In genomic region chr3:157335677-157336076, GRCh38 we compare ENCODE assay signal across 10 cellular contexts.
DNase-seq lines count a peak whose midpoint lies in the region; ATAC-seq and TF ChIP-seq lines count a peak whose summit lies in the region.
"Had no signal": no experiment of that assay in that cellular context is flagged by ENCODE, and none has a peak within 500 bp of the region (broad histone marks: within the 10 kb centered on the region; RNA-seq: fewer than 3 reads in every experiment).

No MANE protein-coding gene starts in this region.

- H3K27ac ChIP-seq in BLaER1 treated with 17β-estradiol and CSF1 and Interleukin-3, amounts not matched to agents 10 nM and 100 nM: peak overlapping the region in 1 of 11 experiments; percentile 36; a peak in 2 of 22 replicates
- H3K27ac ChIP-seq: suprapubic skin had no signal

- H3K4me3 Mint-ChIP-seq in activated CD4-positive, alpha-beta T cell treated with anti-CD3 and anti-CD28 coated beads for 36 hours: no peak overlapping the region
- H3K4me3 Mint-ChIP-seq: activated CD8-positive, alpha-beta memory T cell treated with anti-CD3 and anti-CD28 coated beads, Interleukin-2, amount 10 ng/mL, durations not matched to agents 7 days and 5 days had no signal

- H4K20me1 ChIP-seq in BLaER1 treated with 17β-estradiol and CSF1 and Interleukin-3, amounts not matched to agents 10 nM and 100 nM: no peaks in the 10 kb centered on the region

- DNase-seq in LoVo (ENCODE audit: low spot score) (peak; percentile 27), choroid plexus epithelial cell (ENCODE audit: low read depth) (peak; percentile 90), medulla oblongata (ENCODE audit: extremely low spot score) (peak; percentile 67), SKM-1 (lab: John Stamatoyannopoulos, UW; ENCODE audit: unreplicated experiment) (no peak), mucosa of gallbladder (ENCODE audit: low spot score) (no peak)
- no peak for DNase-seq in activated CD4-positive, alpha-beta T cell treated with anti-CD3 and anti-CD28 coated beads for 36 hours
- DNase-seq: activated CD8-positive, alpha-beta memory T cell treated with anti-CD3 and anti-CD28 coated beads, Interleukin-2, amount 10 ng/mL, durations not matched to agents 7 days and 5 days had no signal

- H3K4me3 ChIP-seq in BLaER1 treated with 17β-estradiol and CSF1 and Interleukin-3, amounts not matched to agents 10 nM and 100 nM: no peak overlapping the region
- H3K4me3 ChIP-seq in choroid plexus epithelial cell (ENCODE audit: low read depth, low read length): no peak overlapping the region
- H3K4me3 ChIP-seq: suprapubic skin had no signal

- TF ChIP-seq CTCF in choroid plexus epithelial cell (conservative IDR thresholded peaks at IDR 0.05; ENCODE audit: low read depth, low read length): no peak

- no peak overlapping the region for H3K27ac Mint-ChIP-seq in activated CD4-positive, alpha-beta T cell treated with anti-CD3 and anti-CD28 coated beads for 36 hours
- H3K27ac Mint-ChIP-seq: activated CD8-positive, alpha-beta memory T cell treated with anti-CD3 and anti-CD28 coated beads, Interleukin-2, amount 10 ng/mL, durations not matched to agents 7 days and 5 days had no signal

- H3K9ac ChIP-seq in BLaER1 treated with 17β-estradiol and CSF1 and Interleukin-3, amounts not matched to agents 10 nM and 100 nM: no peak overlapping the region

- H3K9me3 ChIP-seq in BLaER1 treated with 17β-estradiol and CSF1 and Interleukin-3, amounts not matched to agents 10 nM and 100 nM (replicated peaks in 1 of 11): peaks cover 0 to 14% (median 0%) of the 10 kb centered on the region in 11 experiments; a peak in 4 of 22 replicates
- H3K9me3 ChIP-seq: suprapubic skin had no signal

- no peaks in the 10 kb centered on the region for H3K36me3 Mint-ChIP-seq in activated CD4-positive, alpha-beta T cell treated with anti-CD3 and anti-CD28 coated beads for 36 hours (ENCODE audit: low read depth)
- H3K36me3 Mint-ChIP-seq: activated CD8-positive, alpha-beta memory T cell treated with anti-CD3 and anti-CD28 coated beads, Interleukin-2, amount 10 ng/mL, durations not matched to agents 7 days and 5 days had no signal

- POLR2A ChIA-PET in activated CD4-positive, alpha-beta T cell treated with anti-CD3 and anti-CD28 coated beads for 36 hours (lab: Charles Lee): no interaction called here

- no peaks in the 10 kb centered on the region for H3K27me3 Mint-ChIP-seq in activated CD4-positive, alpha-beta T cell treated with anti-CD3 and anti-CD28 coated beads for 36 hours
- H3K27me3 Mint-ChIP-seq: activated CD8-positive, alpha-beta memory T cell treated with anti-CD3 and anti-CD28 coated beads, Interleukin-2, amount 10 ng/mL, durations not matched to agents 7 days and 5 days had no signal

- no peaks in the 10 kb centered on the region for H3K36me3 ChIP-seq in BLaER1 treated with 17β-estradiol and CSF1 and Interleukin-3, amounts not matched to agents 10 nM and 100 nM
- H3K36me3 ChIP-seq: suprapubic skin had no signal

- peaks cover 0 to 21% (median 8%) of the 10 kb centered on the region in 10 experiments; a peak in 11 of 20 replicates for H3K4me1 ChIP-seq in BLaER1 treated with 17β-estradiol and CSF1 and Interleukin-3, amounts not matched to agents 10 nM and 100 nM
- H3K4me1 ChIP-seq: suprapubic skin had no signal

- CTCF ChIA-PET in activated CD4-positive, alpha-beta T cell treated with anti-CD3 and anti-CD28 coated beads for 36 hours (lab: Charles Lee): no interaction called here

- H3K4me2 ChIP-seq in BLaER1 treated with 17β-estradiol and CSF1 and Interleukin-3, amounts not matched to agents 10 nM and 100 nM: peak overlapping the region; percentile 5 to 67 (median 29); a peak in 14 of 22 replicates

- no peak for ATAC-seq in activated CD4-positive, alpha-beta T cell treated with anti-CD3 and anti-CD28 coated beads for 36 hours
- no peak for ATAC-seq in HG02884 (IDR thresholded peaks at IDR 0.05; ENCODE audit: unreplicated experiment)
- ATAC-seq: activated CD8-positive, alpha-beta memory T cell treated with anti-CD3 and anti-CD28 coated beads, Interleukin-2, amount 10 ng/mL, durations not matched to agents 7 days and 5 days had no signal

- no peaks in the 10 kb centered on the region for H3K9me3 Mint-ChIP-seq in activated CD4-positive, alpha-beta T cell treated with anti-CD3 and anti-CD28 coated beads for 36 hours (ENCODE audit: low read depth)

- H3K27me3 ChIP-seq in BLaER1 treated with 17β-estradiol and CSF1 and Interleukin-3, amounts not matched to agents 10 nM and 100 nM: no peaks in the 10 kb centered on the region
- H3K27me3 ChIP-seq: suprapubic skin had no signal

- intact Hi-C loops in activated CD4-positive, alpha-beta T cell treated with anti-CD3 and anti-CD28 coated beads for 36 hours (cut with DNase I, micrococcal nuclease): no loop called here

- no peaks in the 10 kb centered on the region for H3K4me1 Mint-ChIP-seq in activated CD4-positive, alpha-beta T cell treated with anti-CD3 and anti-CD28 coated beads for 36 hours
- H3K4me1 Mint-ChIP-seq: activated CD8-positive, alpha-beta memory T cell treated with anti-CD3 and anti-CD28 coated beads, Interleukin-2, amount 10 ng/mL, durations not matched to agents 7 days and 5 days had no signal

Comparison
In these comparisons a context has a peak if more than half of its experiments do, and no peak if none do; other contexts are left out.
1. DNase-seq: peak in LoVo (single experiment), choroid plexus epithelial cell (single experiment) and medulla oblongata (single experiment); none in activated CD4-positive, alpha-beta T cell treated with anti-CD3 and anti-CD28 coated beads for 36 hours (single experiment), SKM-1 (single experiment) and mucosa of gallbladder (single experiment).